8 cellular contexts compared by ENCODE assay signal in genomic region chr12:109573914-109574244, GRCh38. TPM values are rescaled to one million over a fixed set of nuclear protein-coding genes. Genes with fewer than 3 reads are reported as not detected.
DNase-seq lines count a peak whose midpoint lies in the region; ATAC-seq, FAIRE-seq and TF ChIP-seq lines count a peak whose summit lies in the region.

No MANE protein-coding gene starts in this region.

- H3K27me3 ChIP-seq in K562 (ENCODE audit: control insufficient read depth in 2 of 2, insufficient read depth in 2 of 2, low read length in 2 of 2) (no peaks in the 10 kb centered on the region), mucosa of stomach (ENCODE audit: control insufficient read depth, insufficient read depth, low read length) (no peaks in the 10 kb centered on the region)

- H3K4me3 ChIP-seq in AG10803 (ENCODE audit: low read length): peak overlapping the region; percentile 92
- peak overlapping the region; percentile 70 for H3K4me3 ChIP-seq in K562
- peak overlapping the region; percentile 87 for H3K4me3 ChIP-seq in mucosa of stomach (ENCODE audit: low read length)

- 0% methylated on average over 13 of the region's 13 CpGs for WGBS in K562 (ENCODE audit: insufficient coverage, low coverage, missing lambda C conversion rate)

- DNase-seq in AG10803 (ENCODE audit: low read depth): no peak
- DNase-seq in K562 (ENCODE audit: extremely low read depth in 1 of 4, low spot score in 3 of 4): no peak
- DNase-seq in stimulated activated CD4-positive, alpha-beta T cell treated with anti-CD3 and anti-CD28 coated beads, Interleukin-2, amount 100 ng/mL, for 48 hours: no peak
- DNase-seq in dedifferentiated amniotic fluid mesenchymal stem cell (ENCODE audit: extremely low spot score): no peak
- DNase-seq in activated CD4-positive, alpha-beta T cell treated with anti-CD3 and anti-CD28 coated beads for 48 hours: no peak

- H3K27ac ChIP-seq in K562 (ENCODE audit: extremely low read depth, low read depth, low read length): peak overlapping the region; percentile 51; the same call in 2 of the 3 replicates

- in situ Hi-C loops in K562 (cut with MboI): no loop called here

- TF ChIP-seq EP300 in K562 (IDR thresholded peaks at IDR 0.05; ENCODE audit: low read length): no peak

- H3K4me2 ChIP-seq in K562 (ENCODE audit: insufficient read depth, low read length): peak overlapping the region; percentile 97

- FAIRE-seq in K562 (lab: Jason Lieb, UNC): no peak

- no peaks in the 10 kb centered on the region for H4K20me1 ChIP-seq in K562 (replicated peaks; ENCODE audit: control insufficient read depth, insufficient read depth, low read length)

- BruUV-seq in K562 (replicated peaks; lab: Mats Ljungman, UMichigan): no TSS peak

- peaks cover 24% of the 10 kb centered on the region for H3K79me2 ChIP-seq in K562 (ENCODE audit: control insufficient read depth, insufficient read depth, low read length)

- H3K9me1 ChIP-seq in K562 (ENCODE audit: control insufficient read depth, insufficient read depth, low read length): peaks cover 4% of the 10 kb centered on the region

- POLR2A ChIA-PET in K562 (lab: Yijun Ruan, JAX): interaction anchor here (0.6 to 2.5 kb wide), 8 partner anchors 11 to 385 kb away, joined by 3 to 11 read pairs (median 4); no protein-coding TSS in a partner anchor

- TF ChIP-seq POLR2A in K562 (conservative IDR thresholded peaks at IDR 0.05): no peak

- H2AFZ ChIP-seq in K562 (ENCODE audit: low read depth, low read length): peak overlapping the region; percentile 65

- ATAC-seq in HG02870 (IDR thresholded peaks at IDR 0.05; ENCODE audit: unreplicated experiment) (peak; percentile 7), K562 (no peak), GM21526 (IDR thresholded peaks at IDR 0.05; ENCODE audit: low FRiP score, unreplicated experiment) (no peak)

- H3K9me3 ChIP-seq in K562 (replicated peaks; ENCODE audit: control insufficient read depth, insufficient read depth, low read depth, low read length): no peaks in the 10 kb centered on the region
- no peaks in the 10 kb centered on the region for H3K9me3 ChIP-seq in mucosa of stomach (ENCODE audit: control insufficient read depth, low read length)

- intact Hi-C loops in K562 (cut with micrococcal nuclease): no loop called here

- H3K36me3 ChIP-seq in K562 (ENCODE audit: control insufficient read depth, insufficient read depth, low read length) (peaks cover 70% of the 10 kb centered on the region; the same call in 2 of the 3 replicates), mucosa of stomach (ENCODE audit: control insufficient read depth, insufficient read depth, low read length) (no peaks in the 10 kb centered on the region)

- TF ChIP-seq CTCF in AG10803 (conservative IDR thresholded peaks at IDR 0.05; ENCODE audit: low read length) (no peak), K562 (IDR thresholded peaks at IDR 0.05 in 2 of 3, conservative IDR thresholded peaks at IDR 0.05 in 1 of 3; ENCODE audit: insufficient read depth in 2 of 3, low read depth in 1 of 3, low read length in 3 of 3) (no peak)

- CTCF ChIA-PET in K562 (lab: Yijun Ruan, JAX; ENCODE audit: low intra/inter-chr PET ratio): no interaction called here

- peaks cover 13 to 14% of the 10 kb centered on the region in 2 experiments; a peak in 4 of 5 replicates for H3K4me1 ChIP-seq in K562 (replicated peaks in 1 of 2; ENCODE audit: control insufficient read depth in 2 of 2, insufficient read depth in 2 of 2, low read length in 2 of 2)
- peaks cover 25% of the 10 kb centered on the region for H3K4me1 ChIP-seq in mucosa of stomach (ENCODE audit: control insufficient read depth, insufficient read depth, low read length)

- TF ChIP-seq RAD21 in K562 (CRISPR knock-in tag; conservative IDR thresholded peaks at IDR 0.05 in 1 of 2, IDR thresholded peaks at IDR 0.05 in 1 of 2): no peak

- H3K9ac ChIP-seq in K562 (ENCODE audit: insufficient read depth in 1 of 2, low read depth in 2 of 2, low read length in 2 of 2) (peak overlapping the region; percentile 79 to 92), mucosa of stomach (ENCODE audit: low read length) (peak overlapping the region; percentile 76)

TF ChIP-seq in K562, 482 proteins besides CTCF, POLR2A, EP300 and RAD21 (continues in another document):
- TF ChIP-seq HDAC1 (IDR thresholded peaks at IDR 0.05) (peak in 1 of 2 experiments; percentile 14; a peak in 1 of 4 replicates), ELF1 (tag; IDR thresholded peaks at IDR 0.05) (no peak), HINFP (tag; conservative IDR thresholded peaks at IDR 0.05; ENCODE audit: low read depth) (no peak), ZNF507 (tag; conservative IDR thresholded peaks at IDR 0.05) (no peak), CEBPZ (IDR thresholded peaks at IDR 0.05; ENCODE audit: borderline replicate concordance, low read depth, low read length) (no peak)

RNA-seq across cellular contexts. Expression of gene MVK, which starts 0.3 kb away (rescaled TPM):
- total RNA-seq in K562 (2011; cell fraction: chromatin; rRNA removed; ENCODE audit: low replicate concordance): 79.5 and 160 TPM in 2 replicates
- 90.1 and 97.0 TPM in 2 replicates for total RNA-seq in K562 (2011; cell fraction: nucleolus; rRNA removed)
- total RNA-seq in K562 (2011; cell fraction: nucleoplasm; rRNA removed): 76.8 and 77.1 TPM in 2 replicates
- 28.5 and 38.9 TPM in 2 replicates for total RNA-seq in K562 (2014; rRNA removed)
- total RNA-seq in K562 (2014; rRNA removed; fragmentation: Illumina TruSeq; extraction: Trizol): 15.7 and 18.3 TPM in 2 replicates
- 18.3 and 18.5 TPM in 2 replicates for total RNA-seq in K562 (2015; rRNA removed; fragmentation: Illumina TruSeq; extraction: Trizol)
- 31.3 and 33.6 TPM in 2 replicates for total RNA-seq in K562 (2021)
- polyA plus RNA-seq in K562 (2011; rRNA removed): 28.1 and 41.9 TPM in 2 replicates
- 36.4 and 59.2 TPM in 2 replicates for polyA plus RNA-seq in K562 (2011; cell fraction: cytosol; rRNA removed)
- 74.2 and 83.2 TPM in 2 replicates for polyA plus RNA-seq in K562 (2011; cell fraction: nucleus; rRNA removed)
- polyA plus RNA-seq in K562 (2012): 27.7 and 36.8 TPM in 2 replicates
- 18.8 and 24.2 TPM in 2 replicates for polyA plus RNA-seq in K562 (2014; fragmentation: Illumina TruSeq; extraction: Trizol)
- 1 to 10 TPM in 1 of 2 experiments, under 1 TPM in 1; 0.41 to 1.9 TPM for polyA plus RNA-seq in K562 (2014; fragmentation: Nextera tagmentation; extraction: Ambion mirVana)
- polyA plus RNA-seq in K562 (2014; rRNA removed): 23.1 and 25.8 TPM in 2 replicates
- polyA minus RNA-seq in K562 (2011; rRNA and poly(A)+ RNA removed): 21.8 and 28.3 TPM in 2 replicates
- polyA minus RNA-seq in K562 (2011; cell fraction: cytosol; rRNA and poly(A)+ RNA removed): 13.8 and 21.5 TPM in 2 replicates
- polyA minus RNA-seq in K562 (2011; cell fraction: nucleus; rRNA and poly(A)+ RNA removed): 24.4 and 38.3 TPM in 2 replicates

RNA-seq across cellular contexts. Expression of gene MMAB, which starts 0.6 kb away (rescaled TPM):
- total RNA-seq in K562 (2011; cell fraction: chromatin; rRNA removed; ENCODE audit: low replicate concordance): 78.3 and 122 TPM in 2 replicates
- 64.2 and 65.9 TPM in 2 replicates for total RNA-seq in K562 (2011; cell fraction: nucleolus; rRNA removed)
- total RNA-seq in K562 (2011; cell fraction: nucleoplasm; rRNA removed): 65.3 and 66.3 TPM in 2 replicates
- total RNA-seq in K562 (2014; rRNA removed): 71.0 and 73.4 TPM in 2 replicates
- total RNA-seq in K562 (2014; rRNA removed; fragmentation: Illumina TruSeq; extraction: Trizol): 37.5 and 39.5 TPM in 2 replicates
- total RNA-seq in K562 (2015; rRNA removed; fragmentation: Illumina TruSeq; extraction: Trizol): 53.4 and 56.1 TPM in 2 replicates
- 63.9 and 70.5 TPM in 2 replicates for total RNA-seq in K562 (2021)
- polyA plus RNA-seq in K562 (2011; rRNA removed): 46.2 and 52.8 TPM in 2 replicates
- polyA plus RNA-seq in K562 (2011; cell fraction: cytosol; rRNA removed): 45.2 and 45.3 TPM in 2 replicates
- polyA plus RNA-seq in K562 (2011; cell fraction: nucleus; rRNA removed): 64.4 and 74.5 TPM in 2 replicates
- 75.8 and 92.9 TPM in 2 replicates for polyA plus RNA-seq in K562 (2012)
- 30.6 and 48.2 TPM in 2 replicates for polyA plus RNA-seq in K562 (2014; fragmentation: Illumina TruSeq; extraction: Trizol)
- 10 to 100 TPM in 1 of 2 experiments, 1 to 10 TPM in 1; 9.5 to 21.1 TPM for polyA plus RNA-seq in K562 (2014; fragmentation: Nextera tagmentation; extraction: Ambion mirVana)
- polyA plus RNA-seq in K562 (2014; rRNA removed): 75.0 and 76.1 TPM in 2 replicates
- 37.7 and 38.3 TPM in 2 replicates for polyA minus RNA-seq in K562 (2011; rRNA and poly(A)+ RNA removed)
- polyA minus RNA-seq in K562 (2011; cell fraction: cytosol; rRNA and poly(A)+ RNA removed): 19.1 and 29.5 TPM in 2 replicates
- 18.6 and 31.8 TPM in 2 replicates for polyA minus RNA-seq in K562 (2011; cell fraction: nucleus; rRNA and poly(A)+ RNA removed)
